In the genomic region with DNA sequence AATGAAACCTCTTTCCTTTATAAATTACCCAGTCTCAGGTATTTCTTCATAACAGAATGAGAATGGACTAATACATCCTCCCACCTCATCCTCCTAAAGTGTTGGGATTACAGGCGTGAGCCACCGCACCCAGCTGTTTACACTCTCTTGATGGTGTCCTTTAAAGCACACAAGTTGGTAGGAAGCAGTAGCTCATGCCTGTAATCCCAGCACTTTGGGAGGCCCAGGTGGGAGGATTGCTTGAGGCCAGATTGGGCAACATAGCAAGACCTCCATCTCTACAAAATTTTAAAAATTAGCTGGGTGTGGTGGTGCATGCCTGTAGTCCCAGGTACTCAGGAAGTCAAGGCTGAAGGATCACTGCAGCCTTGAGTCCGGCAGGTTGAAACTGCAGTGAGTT, we compare ENCODE assay signal across 3 cellular contexts. TPM values are rescaled to one million over a fixed set of nuclear protein-coding genes. Genes with fewer than 3 reads are reported as not detected.
"Had no signal": no experiment of that assay in that cellular context is flagged by ENCODE, and none has a peak within 500 bp of the region (broad histone marks: within the 10 kb centered on the region; RNA-seq: fewer than 3 reads in every experiment).

No MANE protein-coding gene starts in this region.

RNA-seq across cellular contexts. Expression of a gene that starts 23.3 kb away (rescaled TPM):
- total RNA-seq: LHCN-M2, MCF 10A, NCI-H460 had no signal
